1 cellular context compared by ENCODE assay signal in genomic region chr1:87615917-87616316, GRCh38.
TF ChIP-seq lines count a peak whose summit lies in the region.

No MANE protein-coding gene starts in this region.

TF ChIP-seq in GM23338, 12 proteins besides CTCF, POLR2A, EP300 and RAD21 (continued from another document):
- TF ChIP-seq, protein P1, sequence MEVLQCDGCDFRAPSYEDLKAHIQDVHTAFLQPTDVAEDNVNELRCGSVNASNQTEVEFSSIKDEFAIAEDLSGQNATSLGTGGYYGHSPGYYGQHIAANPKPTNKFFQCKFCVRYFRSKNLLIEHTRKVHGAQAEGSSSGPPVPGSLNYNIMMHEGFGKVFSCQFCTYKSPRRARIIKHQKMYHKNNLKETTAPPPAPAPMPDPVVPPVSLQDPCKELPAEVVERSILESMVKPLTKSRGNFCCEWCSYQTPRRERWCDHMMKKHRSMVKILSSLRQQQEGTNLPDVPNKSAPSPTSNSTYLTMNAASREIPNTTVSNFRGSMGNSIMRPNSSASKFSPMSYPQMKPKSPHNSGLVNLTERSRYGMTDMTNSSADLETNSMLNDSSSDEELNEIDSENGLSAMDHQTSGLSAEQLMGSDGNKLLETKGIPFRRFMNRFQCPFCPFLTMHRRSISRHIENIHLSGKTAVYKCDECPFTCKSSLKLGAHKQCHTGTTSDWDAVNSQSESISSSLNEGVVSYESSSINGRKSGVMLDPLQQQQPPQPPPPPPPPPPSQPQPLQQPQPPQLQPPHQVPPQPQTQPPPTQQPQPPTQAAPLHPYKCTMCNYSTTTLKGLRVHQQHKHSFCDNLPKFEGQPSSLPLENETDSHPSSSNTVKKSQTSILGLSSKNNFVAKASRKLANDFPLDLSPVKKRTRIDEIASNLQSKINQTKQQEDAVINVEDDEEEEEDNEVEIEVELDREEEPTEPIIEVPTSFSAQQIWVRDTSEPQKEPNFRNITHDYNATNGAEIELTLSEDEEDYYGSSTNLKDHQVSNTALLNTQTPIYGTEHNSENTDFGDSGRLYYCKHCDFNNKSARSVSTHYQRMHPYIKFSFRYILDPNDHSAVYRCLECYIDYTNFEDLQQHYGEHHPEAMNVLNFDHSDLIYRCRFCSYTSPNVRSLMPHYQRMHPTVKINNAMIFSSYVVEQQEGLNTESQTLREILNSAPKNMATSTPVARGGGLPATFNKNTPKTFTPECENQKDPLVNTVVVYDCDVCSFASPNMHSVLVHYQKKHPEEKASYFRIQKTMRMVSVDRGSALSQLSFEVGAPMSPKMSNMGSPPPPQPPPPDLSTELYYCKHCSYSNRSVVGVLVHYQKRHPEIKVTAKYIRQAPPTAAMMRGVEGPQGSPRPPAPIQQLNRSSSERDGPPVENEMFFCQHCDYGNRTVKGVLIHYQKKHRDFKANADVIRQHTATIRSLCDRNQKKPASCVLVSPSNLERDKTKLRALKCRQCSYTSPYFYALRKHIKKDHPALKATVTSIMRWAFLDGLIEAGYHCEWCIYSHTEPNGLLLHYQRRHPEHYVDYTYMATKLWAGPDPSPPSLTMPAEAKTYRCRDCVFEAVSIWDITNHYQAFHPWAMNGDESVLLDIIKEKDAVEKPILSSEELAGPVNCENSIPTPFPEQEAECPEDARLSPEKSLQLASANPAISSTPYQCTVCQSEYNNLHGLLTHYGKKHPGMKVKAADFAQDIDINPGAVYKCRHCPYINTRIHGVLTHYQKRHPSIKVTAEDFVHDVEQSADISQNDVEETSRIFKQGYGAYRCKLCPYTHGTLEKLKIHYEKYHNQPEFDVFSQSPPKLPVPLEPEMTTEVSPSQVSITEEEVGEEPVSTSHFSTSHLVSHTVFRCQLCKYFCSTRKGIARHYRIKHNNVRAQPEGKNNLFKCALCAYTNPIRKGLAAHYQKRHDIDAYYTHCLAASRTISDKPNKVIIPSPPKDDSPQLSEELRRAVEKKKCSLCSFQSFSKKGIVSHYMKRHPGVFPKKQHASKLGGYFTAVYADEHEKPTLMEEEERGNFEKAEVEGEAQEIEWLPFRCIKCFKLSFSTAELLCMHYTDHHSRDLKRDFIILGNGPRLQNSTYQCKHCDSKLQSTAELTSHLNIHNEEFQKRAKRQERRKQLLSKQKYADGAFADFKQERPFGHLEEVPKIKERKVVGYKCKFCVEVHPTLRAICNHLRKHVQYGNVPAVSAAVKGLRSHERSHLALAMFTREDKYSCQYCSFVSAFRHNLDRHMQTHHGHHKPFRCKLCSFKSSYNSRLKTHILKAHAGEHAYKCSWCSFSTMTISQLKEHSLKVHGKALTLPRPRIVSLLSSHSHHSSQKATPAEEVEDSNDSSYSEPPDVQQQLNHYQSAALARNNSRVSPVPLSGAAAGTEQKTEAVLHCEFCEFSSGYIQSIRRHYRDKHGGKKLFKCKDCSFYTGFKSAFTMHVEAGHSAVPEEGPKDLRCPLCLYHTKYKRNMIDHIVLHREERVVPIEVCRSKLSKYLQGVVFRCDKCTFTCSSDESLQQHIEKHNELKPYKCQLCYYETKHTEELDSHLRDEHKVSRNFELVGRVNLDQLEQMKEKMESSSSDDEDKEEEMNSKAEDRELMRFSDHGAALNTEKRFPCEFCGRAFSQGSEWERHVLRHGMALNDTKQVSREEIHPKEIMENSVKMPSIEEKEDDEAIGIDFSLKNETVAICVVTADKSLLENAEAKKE (CRISPR knock-in tag; IDR thresholded peaks at IDR 0.05) = no peak
